Comparison of ENCODE assay signal across 8 cellular contexts in genomic region chr2:86372641-86373502, GRCh38. TPM values are rescaled to one million over a fixed set of nuclear protein-coding genes. Genes with fewer than 3 reads are reported as not detected.
DNase-seq lines count a peak whose midpoint lies in the region; ATAC-seq and TF ChIP-seq lines count a peak whose summit lies in the region.

No MANE protein-coding gene starts in this region.

- peak; percentile 11 for DNase-seq in AG04450 (ENCODE audit: low read depth, low spot score)
- peak; percentile 91 for DNase-seq in NCI-H82 (lab: John Stamatoyannopoulos, UW)
- peak; percentile 73 for DNase-seq in colonic mucosa
- peak; percentile 49 for DNase-seq in mesenchymal stem cell
- DNase-seq in NOMO-1 treated with DMSO at 0.1 percent for 48 hours (lab: John Stamatoyannopoulos, UW; ENCODE audit: unreplicated experiment), result no peak

- no peak overlapping the region for H4K91ac ChIP-seq in mesenchymal stem cell (ENCODE audit: low read length)

- H2BK5ac ChIP-seq in mesenchymal stem cell (ENCODE audit: low read depth, low read length, poor library complexity, severe bottlenecking), result no peak overlapping the region

- intact Hi-C loops in colonic mucosa (cut with DNase I), result no loop called here

- H2BK120ac ChIP-seq in mesenchymal stem cell (ENCODE audit: low read depth, low read length), result no peak overlapping the region

- H3K27me3 ChIP-seq in AG04450 (ENCODE audit: control insufficient read depth, insufficient read depth, low read length) (no peaks in the 10 kb centered on the region), colonic mucosa (no peaks in the 10 kb centered on the region), mesenchymal stem cell (ENCODE audit: control insufficient read depth in 1 of 2, insufficient read depth in 1 of 2, low read length in 2 of 2) (peaks cover 5 to 16% of the 10 kb centered on the region in 2 experiments)

- no peak overlapping the region for H2BK12ac ChIP-seq in mesenchymal stem cell (ENCODE audit: low read length in 2 of 2)

- H3K4me1 ChIP-seq in colonic mucosa (peaks cover 4% of the 10 kb centered on the region), mesenchymal stem cell (ENCODE audit: control insufficient read depth, insufficient read depth, low read depth, low read length) (peaks cover 2% of the 10 kb centered on the region)

- H3K4ac ChIP-seq in mesenchymal stem cell (ENCODE audit: low read depth in 1 of 2, low read length in 2 of 2), result no peak overlapping the region

- ATAC-seq in HG03025 (IDR thresholded peaks at IDR 0.05; ENCODE audit: low FRiP score, unreplicated experiment) (no peak), GM18873 (IDR thresholded peaks at IDR 0.05; ENCODE audit: low FRiP score, unreplicated experiment) (no peak)

- H3K4me3 ChIP-seq in AG04450 (ENCODE audit: low read depth, low read length), result no peak overlapping the region
- no peak overlapping the region for H3K4me3 ChIP-seq in colonic mucosa
- H3K4me3 ChIP-seq in mesenchymal stem cell (ENCODE audit: insufficient read depth in 1 of 2, low read depth in 1 of 2, low read length in 2 of 2), result no peak overlapping the region

- no peak overlapping the region for H3K14ac ChIP-seq in mesenchymal stem cell (ENCODE audit: low read length in 2 of 2)

- H3K9ac ChIP-seq in colonic mucosa (ENCODE audit: low read depth in 2 of 2, low read length in 2 of 2), result no peak overlapping the region
- H3K9ac ChIP-seq in mesenchymal stem cell (ENCODE audit: low read length), result no peak overlapping the region

- POLR2A ChIA-PET in AG04450 (lab: Yijun Ruan, JAX), result interaction anchor here (2.0 kb wide), 1 partner anchor 69 kb away, joined by 6 read pairs; the partner anchor contains the start of gene KDM3A

- peaks cover 4% of the 10 kb centered on the region; the same call in 1 of the 2 replicates for H3K9me3 ChIP-seq in AG04450 (ENCODE audit: control insufficient read depth, insufficient read depth, low read length)
- no peaks in the 10 kb centered on the region for H3K9me3 ChIP-seq in colonic mucosa
- H3K9me3 ChIP-seq in mesenchymal stem cell (ENCODE audit: control insufficient read depth, low read length), result peaks cover 8% of the 10 kb centered on the region

- H2BK15ac ChIP-seq in mesenchymal stem cell (ENCODE audit: low read depth, poor library complexity, severe bottlenecking), result peak overlapping the region; percentile 12

- peak; percentile 74 for TF ChIP-seq CTCF in AG04450 (IDR thresholded peaks at IDR 0.05; ENCODE audit: low read depth, low read length)
- TF ChIP-seq CTCF in GM12874 (IDR thresholded peaks at IDR 0.05; ENCODE audit: insufficient read depth, low read depth, low read length), result peak; percentile 41
- TF ChIP-seq CTCF in colonic mucosa (IDR thresholded peaks at IDR 0.05), result peak; percentile 47

- no peak overlapping the region for H3K23ac ChIP-seq in mesenchymal stem cell (ENCODE audit: low read length in 2 of 2)

- 49% methylated on average over 3 of the region's 4 CpGs for WGBS in mesenchymal stem cell

- H3K4me2 ChIP-seq in mesenchymal stem cell (ENCODE audit: low read length, poor library complexity, severe bottlenecking), result no peak overlapping the region

- no peaks in the 10 kb centered on the region for H3K79me1 ChIP-seq in mesenchymal stem cell (replicated peaks; ENCODE audit: low read length, poor library complexity, severe bottlenecking)

- H4K8ac ChIP-seq in mesenchymal stem cell (ENCODE audit: low read length), result no peak overlapping the region

- H3K27ac ChIP-seq in AG04450 (ENCODE audit: low read depth, low read length) (no peak overlapping the region), colonic mucosa (no peak overlapping the region), mesenchymal stem cell (ENCODE audit: low read length, poor library complexity, severe bottlenecking) (no peak overlapping the region)

- CTCF ChIA-PET in AG04450 (lab: Charles Lee), result interaction anchor here (1.0 to 10.7 kb wide), 10 partner anchors 10 to 190 kb away, joined by 3 to 120 read pairs (median 4); no protein-coding TSS in a partner anchor

- no peak overlapping the region for H2AFZ ChIP-seq in mesenchymal stem cell (ENCODE audit: low read depth, low read length)

- H3K36me3 ChIP-seq in colonic mucosa (no peaks in the 10 kb centered on the region), mesenchymal stem cell (ENCODE audit: control insufficient read depth in 1 of 2, insufficient read depth in 2 of 2, low read depth in 1 of 2, low read length in 2 of 2) (no peaks in the 10 kb centered on the region)

- H3K18ac ChIP-seq in mesenchymal stem cell (ENCODE audit: low read depth in 1 of 2, low read length in 2 of 2), result no peak overlapping the region

- no peak overlapping the region for H2AK5ac ChIP-seq in mesenchymal stem cell (ENCODE audit: low read length, severe bottlenecking)

RNA-seq across cellular contexts. Expression of gene REEP1, which starts 35.4 kb away (rescaled TPM):
- 0.07 and 0.10 TPM in 2 replicates for polyA plus RNA-seq in AG04450 (2011; rRNA removed)
- 0.17 TPM in 1 of 2 replicates, not detected in the other for polyA minus RNA-seq in AG04450 (2011; rRNA and poly(A)+ RNA removed)
- 1 to 10 TPM; 1.8 to 5.7 TPM for total RNA-seq in colonic mucosa
- polyA plus RNA-seq in mesenchymal stem cell (2013, experiment 1 of 2), result 0.22 TPM
- 0.12 TPM for polyA plus RNA-seq in mesenchymal stem cell (2013, experiment 2 of 2)
